ENCODE assay signal across 1 cellular context in genomic region chr15:63048986-63049665, GRCh38.
TF ChIP-seq lines count a peak whose summit lies in the region.

No MANE protein-coding gene starts in this region.

TF ChIP-seq in H1, 55 proteins besides CTCF, POLR2A, EP300 and RAD21 (continued from another document):
- peak; percentile 78 for TF ChIP-seq ATF2 (IDR thresholded peaks at IDR 0.05; ENCODE audit: low read length)
- TF ChIP-seq JUND (IDR thresholded peaks at IDR 0.05; ENCODE audit: low read length) = no peak
- TF ChIP-seq POU5F1 (IDR thresholded peaks at IDR 0.05; ENCODE audit: low read depth, low read length) = no peak
- TF ChIP-seq CHD2 (IDR thresholded peaks at IDR 0.05; ENCODE audit: low read length) = no peak
- no peak for TF ChIP-seq CTBP2 (IDR thresholded peaks at IDR 0.05; ENCODE audit: borderline replicate concordance, insufficient read depth, insufficient read length, low read length)
- peak; percentile 86; a peak in 3 of 4 replicates for TF ChIP-seq SIN3A (conservative IDR thresholded peaks at IDR 0.05 in 1 of 2, IDR thresholded peaks at IDR 0.05 in 1 of 2; ENCODE audit: low read depth in 1 of 2, low read length in 2 of 2)
- TF ChIP-seq CBX5 (IDR thresholded peaks at IDR 0.05; ENCODE audit: low read depth, low read length) = no peak
- no peak for TF ChIP-seq SP2 (IDR thresholded peaks at IDR 0.05; ENCODE audit: low read length)
- peak; percentile 19 for TF ChIP-seq CHD7 (IDR thresholded peaks at IDR 0.05; ENCODE audit: insufficient replicate concordance, low read length)
- no peak for TF ChIP-seq SUZ12 (IDR thresholded peaks at IDR 0.05; ENCODE audit: low read length)
